Comparison of ENCODE assay signal across 13 cellular contexts in the genomic region with DNA sequence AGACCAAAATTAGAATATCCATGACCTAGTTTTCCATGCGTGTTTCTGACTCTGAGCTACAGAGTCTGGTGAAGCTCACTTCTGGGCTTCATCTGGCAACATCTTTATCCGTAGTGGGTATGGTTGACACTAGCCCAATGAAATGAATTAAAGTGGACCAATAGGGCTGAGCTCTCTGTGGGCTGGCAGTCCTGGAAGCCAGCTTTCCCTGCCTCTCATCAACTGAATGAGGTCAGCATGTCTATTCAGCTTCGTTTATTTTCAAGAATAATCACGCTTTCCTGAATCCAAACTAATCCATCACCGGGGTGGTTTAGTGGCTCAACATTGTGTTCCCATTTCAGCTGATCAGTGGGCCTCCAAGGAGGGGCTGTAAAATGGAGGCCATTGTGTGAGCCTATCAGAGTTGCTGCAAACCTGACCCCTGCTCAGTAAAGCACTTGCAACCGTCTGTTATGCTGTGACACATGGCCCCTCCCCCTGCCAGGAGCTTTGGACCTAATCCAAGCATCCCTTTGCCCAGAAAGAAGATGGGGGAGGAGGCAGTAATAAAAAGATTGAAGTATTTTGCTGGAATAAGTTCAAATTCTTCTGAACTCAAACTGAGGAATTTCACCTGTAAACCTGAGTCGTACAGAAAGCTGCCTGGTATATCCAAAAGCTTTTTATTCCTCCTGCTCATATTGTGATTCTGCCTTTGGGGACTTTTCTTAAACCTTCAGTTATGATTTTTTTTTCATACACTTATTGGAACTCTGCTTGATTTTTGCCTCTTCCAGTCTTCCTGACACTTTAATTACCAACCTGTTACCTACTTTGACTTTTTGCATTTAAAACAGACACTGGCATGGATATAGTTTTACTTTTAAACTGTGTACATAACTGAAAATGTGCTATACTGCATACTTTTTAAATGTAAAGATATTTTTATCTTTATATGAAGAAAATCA. TPM values are rescaled to one million over a fixed set of nuclear protein-coding genes. Genes with fewer than 3 reads are reported as not detected.
DNase-seq lines count a peak whose midpoint lies in the region; ATAC-seq and TF ChIP-seq lines count a peak whose summit lies in the region.
"Had no signal": no experiment of that assay in that cellular context is flagged by ENCODE, and none has a peak within 500 bp of the region (broad histone marks: within the 10 kb centered on the region; RNA-seq: fewer than 3 reads in every experiment).

No MANE protein-coding gene starts in this region.

- no peak for TF ChIP-seq POLR2A in heart left ventricle (IDR thresholded peaks at IDR 0.05)
- TF ChIP-seq POLR2A in vagina (IDR thresholded peaks at IDR 0.05), result no peak

- no peak overlapping the region for H3K9ac ChIP-seq in smooth muscle cell (ENCODE audit: low read depth)

- H3K9me3 ChIP-seq in RWPE2 (ENCODE audit: severe bottlenecking) (no peaks in the 10 kb centered on the region), heart left ventricle (no peaks in the 10 kb centered on the region), smooth muscle cell (replicated peaks; ENCODE audit: low read depth) (no peaks in the 10 kb centered on the region), vagina (no peaks in the 10 kb centered on the region)
- H3K9me3 ChIP-seq: Peyer's patch, right lobe of liver had no signal

- H4K20me1 ChIP-seq in smooth muscle cell (ENCODE audit: low read depth), result no peaks in the 10 kb centered on the region

- H2AFZ ChIP-seq in smooth muscle cell (ENCODE audit: low read depth), result no peak overlapping the region

- ATAC-seq in RWPE2 (ENCODE audit: low read depth) (no peak), heart left ventricle (peak; percentile 79 to 93 (median 88)), HG02678 (IDR thresholded peaks at IDR 0.05; ENCODE audit: unreplicated experiment) (no peak)

- DNase-seq in NCI-H1092 treated with DMSO at 0.1 percent for 48 hours (lab: John Stamatoyannopoulos, UW) (peak; percentile 30), RWPE2 (ENCODE audit: low spot score) (no peak), heart left ventricle (peak in 2 of 5 donors; percentile 20 to 43), smooth muscle cell (lab: John Stamatoyannopoulos, UW; ENCODE audit: unreplicated experiment) (no peak), AG08396 (ENCODE audit: low spot score) (no peak), kidney tubule cell (ENCODE audit: low spot score) (no peak), vagina (ENCODE audit: extremely low spot score in 2 of 2) (no peak)
- DNase-seq: activated naive CD4-positive, alpha-beta T cell treated with anti-CD3 and anti-CD28 coated beads, Interleukin-2, amount 50 U/mL, for 16 hours; NCI-H187 treated with DMSO at 0.1 percent for 48 hours; Peyer's patch; right lobe of liver; trophoblast cell had no signal

- 41 to 48% (median 43%) methylated on average over 7 of the region's 7 CpGs for WGBS in heart left ventricle, 4 donors
- 47% methylated on average over 7 of the region's 7 CpGs for WGBS in smooth muscle cell (ENCODE audit: low lambda C conversion rate)

- no peaks in the 10 kb centered on the region for H3K79me2 ChIP-seq in smooth muscle cell (ENCODE audit: low read depth)

- TF ChIP-seq CTCF in RWPE2 (IDR thresholded peaks at IDR 0.05; ENCODE audit: poor library complexity, severe bottlenecking), result no peak
- TF ChIP-seq CTCF in heart left ventricle (IDR thresholded peaks at IDR 0.05), result no peak
- TF ChIP-seq CTCF in smooth muscle cell (IDR thresholded peaks at IDR 0.05; ENCODE audit: borderline replicate concordance, insufficient read depth, poor library complexity, severe bottlenecking), result no peak
- no peak for TF ChIP-seq CTCF in vagina (IDR thresholded peaks at IDR 0.05)

- H3K4me2 ChIP-seq in smooth muscle cell, result no peak overlapping the region

- intact Hi-C loops in heart left ventricle (cut with DNase I), result loop anchor here in 1 of 10 donors (1.0 kb wide), 1 partner anchor 32 kb away; no protein-coding TSS in a partner anchor
- intact Hi-C loops in vagina (cut with DNase I), result no loop called here

- no peaks in the 10 kb centered on the region for H3F3A ChIP-seq in smooth muscle cell (ENCODE audit: low read depth)

- H3K4me1 ChIP-seq in RWPE2 (ENCODE audit: insufficient read depth, poor library complexity, severe bottlenecking) (peaks cover 6% of the 10 kb centered on the region), heart left ventricle (peaks cover 4 to 63% (median 40%) of the 10 kb centered on the region in 12 donors), smooth muscle cell (ENCODE audit: low read depth) (no peaks in the 10 kb centered on the region), vagina (no peaks in the 10 kb centered on the region)
- H3K4me1 ChIP-seq: Peyer's patch, right lobe of liver had no signal

- H3K27ac ChIP-seq in RWPE2 (ENCODE audit: poor library complexity, severe bottlenecking) (peak overlapping the region; percentile 31), heart left ventricle (peak overlapping the region; percentile 55 to 82 (median 71)), smooth muscle cell (ENCODE audit: low read depth) (peak overlapping the region; percentile 28), vagina (no peak overlapping the region)

- H3K36me3 ChIP-seq in RWPE2 (ENCODE audit: low read depth) (peaks cover 55% of the 10 kb centered on the region), heart left ventricle (peaks cover 0 to 55% (median 10%) of the 10 kb centered on the region in 9 donors), smooth muscle cell (ENCODE audit: low read depth) (no peaks in the 10 kb centered on the region), vagina (peaks cover 0 to 21% of the 10 kb centered on the region in 2 donors)
- H3K36me3 ChIP-seq: Peyer's patch, right lobe of liver had no signal

- H3K27me3 ChIP-seq in RWPE2 (ENCODE audit: insufficient read depth, poor library complexity, severe bottlenecking) (no peaks in the 10 kb centered on the region), heart left ventricle (no peaks in the 10 kb centered on the region), smooth muscle cell (ENCODE audit: low read depth) (no peaks in the 10 kb centered on the region), vagina (no peaks in the 10 kb centered on the region)
- H3K27me3 ChIP-seq: Peyer's patch, right lobe of liver had no signal

- H3K4me3 ChIP-seq in RWPE2 (ENCODE audit: severe bottlenecking), result no peak overlapping the region
- no peak overlapping the region for H3K4me3 ChIP-seq in heart left ventricle
- H3K4me3 ChIP-seq in smooth muscle cell, result no peak overlapping the region
- H3K4me3 ChIP-seq in vagina, result no peak overlapping the region
- H3K4me3 ChIP-seq: Peyer's patch, right lobe of liver had no signal

RNA-seq across cellular contexts. Expression of gene CAV1, which starts 35.5 kb away (rescaled TPM):
- 100 to 1,000 TPM; 216 to 408 (median 281) TPM for total RNA-seq in heart left ventricle
- polyA plus RNA-seq in heart left ventricle, result 100 to 1,000 TPM; 125 to 297 TPM
- 63.4 and 84.7 TPM in 2 replicates for total RNA-seq in smooth muscle cell
- 55.8 and 71.9 TPM in 2 replicates for polyA plus RNA-seq in smooth muscle cell
- total RNA-seq in vagina, result 162 TPM

Comparison
In these comparisons a context has a peak if more than half of its experiments do, and no peak if none do; other contexts are left out.
1. ATAC-seq: peak in heart left ventricle (4 of 4); none in RWPE2 (single experiment) and HG02678 (single experiment).